In genomic region chr2:233250568-233250967, GRCh38 we compare ENCODE assay signal across 1 cellular context.
TF ChIP-seq lines count a peak whose summit lies in the region.

No MANE protein-coding gene starts in this region.

TF ChIP-seq in IMR-90, 13 proteins besides CTCF, POLR2A, EP300 and RAD21:
- TF ChIP-seq NFE2L2 (IDR thresholded peaks at IDR 0.05; ENCODE audit: low read depth, low read length), result no peak
- no peak for TF ChIP-seq MAFK (IDR thresholded peaks at IDR 0.05; ENCODE audit: low read depth, low read length)
- no peak for TF ChIP-seq MXI1 (IDR thresholded peaks at IDR 0.05; ENCODE audit: borderline replicate concordance, low read depth, low read length)
- TF ChIP-seq, protein P1, sequence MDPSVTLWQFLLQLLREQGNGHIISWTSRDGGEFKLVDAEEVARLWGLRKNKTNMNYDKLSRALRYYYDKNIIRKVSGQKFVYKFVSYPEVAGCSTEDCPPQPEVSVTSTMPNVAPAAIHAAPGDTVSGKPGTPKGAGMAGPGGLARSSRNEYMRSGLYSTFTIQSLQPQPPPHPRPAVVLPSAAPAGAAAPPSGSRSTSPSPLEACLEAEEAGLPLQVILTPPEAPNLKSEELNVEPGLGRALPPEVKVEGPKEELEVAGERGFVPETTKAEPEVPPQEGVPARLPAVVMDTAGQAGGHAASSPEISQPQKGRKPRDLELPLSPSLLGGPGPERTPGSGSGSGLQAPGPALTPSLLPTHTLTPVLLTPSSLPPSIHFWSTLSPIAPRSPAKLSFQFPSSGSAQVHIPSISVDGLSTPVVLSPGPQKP (IDR thresholded peaks at IDR 0.05; ENCODE audit: borderline replicate concordance, low read depth, low read length), result no peak
- no peak for TF ChIP-seq CHD1 (IDR thresholded peaks at IDR 0.05; ENCODE audit: low read depth, low read length)
- TF ChIP-seq BHLHE40 (IDR thresholded peaks at IDR 0.05; ENCODE audit: low read depth, low read length), result no peak
- no peak for TF ChIP-seq MAZ (IDR thresholded peaks at IDR 0.05; ENCODE audit: borderline replicate concordance, low read depth, low read length)
- no peak for TF ChIP-seq CEBPB (IDR thresholded peaks at IDR 0.05; ENCODE audit: low read depth, low read length)
- no peak for TF ChIP-seq RFX5 (IDR thresholded peaks at IDR 0.05; ENCODE audit: low read depth, low read length)
- TF ChIP-seq SMC3 (IDR thresholded peaks at IDR 0.05; ENCODE audit: low read depth, low read length), result no peak
- TF ChIP-seq FOS (IDR thresholded peaks at IDR 0.05; ENCODE audit: low read depth, low read length), result no peak
- TF ChIP-seq RCOR1 (IDR thresholded peaks at IDR 0.05; ENCODE audit: insufficient replicate concordance, low read length), result no peak
- TF ChIP-seq USF2 (IDR thresholded peaks at IDR 0.05; ENCODE audit: low read depth, low read length), result no peak
TF ChIP-seq in IMR-90: peak in this region for 0.
